9 cellular contexts compared by ENCODE assay signal in the genomic region with DNA sequence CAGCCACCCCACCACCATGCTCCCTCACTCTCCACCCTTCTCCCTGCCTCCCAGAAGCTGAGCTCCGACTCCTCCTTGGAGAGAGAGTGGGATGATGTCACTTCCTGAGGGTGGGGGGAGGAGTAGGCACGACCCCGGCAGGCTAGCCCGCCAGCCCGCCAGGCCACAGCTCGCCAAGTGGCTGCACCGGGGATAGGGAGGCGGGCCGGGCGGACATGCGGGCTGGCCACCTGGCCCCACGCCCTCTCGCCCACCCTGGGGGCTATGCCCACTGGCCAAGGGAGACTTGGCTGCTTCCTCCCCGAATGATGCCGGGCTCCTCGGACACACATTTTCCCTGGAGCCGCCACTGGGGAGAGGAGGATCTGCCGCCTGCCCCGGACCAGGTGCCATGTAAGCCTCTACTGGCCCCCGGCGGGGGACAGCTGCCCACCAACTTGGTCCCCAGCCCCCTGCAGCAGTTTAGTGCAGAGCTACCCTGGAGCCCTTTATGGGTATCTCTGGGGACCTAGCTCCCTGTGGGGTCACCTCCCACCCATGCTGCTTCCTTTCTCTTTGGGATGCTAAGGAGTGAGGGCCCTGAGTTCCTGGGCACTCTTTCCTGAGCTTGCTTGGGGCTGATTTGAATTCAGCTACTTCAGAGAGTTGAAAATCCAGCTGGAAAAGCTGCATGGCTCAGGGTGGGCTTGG. TPM values are rescaled to one million over a fixed set of nuclear protein-coding genes. Genes with fewer than 3 reads are reported as not detected.
A peak's percentile ranks its signal among the peaks of the same experiment; 100 is the strongest.
DNase-seq lines count a peak whose midpoint lies in the region; ATAC-seq and TF ChIP-seq lines count a peak whose summit lies in the region.
"Had no signal": no experiment of that assay in that cellular context is flagged by ENCODE, and none has a peak within 500 bp of the region (broad histone marks: within the 10 kb centered on the region; RNA-seq: fewer than 3 reads in every experiment).

No MANE protein-coding gene starts in this region.

- H3K36me3 ChIP-seq in uterus, result no peaks in the 10 kb centered on the region

- ATAC-seq in GM19324 (IDR thresholded peaks at IDR 0.05; ENCODE audit: low FRiP score, unreplicated experiment) (no peak), GM21619 (IDR thresholded peaks at IDR 0.05; ENCODE audit: unreplicated experiment) (no peak), GM21786 (IDR thresholded peaks at IDR 0.05; ENCODE audit: unreplicated experiment) (no peak)

- TF ChIP-seq CTCF in epithelial cell of esophagus (IDR thresholded peaks at IDR 0.05; ENCODE audit: insufficient read depth, low read depth, low read length, missing control alignments) (no peak), uterus (IDR thresholded peaks at IDR 0.05) (no peak)

- TF ChIP-seq POLR2A in uterus (IDR thresholded peaks at IDR 0.05), result peak in 1 of 2 donors; percentile 25

- no peaks in the 10 kb centered on the region for H3K9me3 ChIP-seq in uterus

- H3K4me3 ChIP-seq in epithelial cell of esophagus (ENCODE audit: low read length), result no peak overlapping the region
- peak overlapping the region; percentile 37 to 46 for H3K4me3 ChIP-seq in uterus

- DNase-seq in NCI-H2227 treated with DMSO at 0.1 percent for 48 hours (lab: John Stamatoyannopoulos, UW) (peak; percentile 42), epithelial cell of esophagus (ENCODE audit: low read depth) (peak; percentile 31), middle frontal gyrus (ENCODE audit: extremely low spot score, low spot score) (peak; percentile 21), uterus (peak; percentile 78 to 82)
- DNase-seq: activated effector memory CD4-positive, alpha-beta T cell treated with anti-CD3 and anti-CD28 coated beads, Interleukin-2, amount 50 U/mL, for 16 hours; NCI-H526 treated with DMSO at 0.1 percent for 48 hours had no signal

- H3K4me1 ChIP-seq in uterus, result peaks cover 0 to 9% of the 10 kb centered on the region in 2 donors

- peak overlapping the region; percentile 64 to 83 for H3K27ac ChIP-seq in uterus

- intact Hi-C loops in uterus (cut with DNase I; ENCODE audit: low total_unique reads), result no loop called here

- H3K27me3 ChIP-seq in uterus, result no peaks in the 10 kb centered on the region

RNA-seq across cellular contexts. Expression of a gene that starts 33.7 kb away (rescaled TPM):
- 100 to 1,000 TPM in 1 of 4 donors, 10 to 100 TPM in 2, 1 to 10 TPM in 1; 6.4 to 106 (median 12.7) TPM for total RNA-seq in uterus

RNA-seq across cellular contexts. Expression of a gene that starts 38.6 kb away (rescaled TPM):
- total RNA-seq in uterus, result 1 to 10 TPM in 2 of 4 donors, under 1 TPM in 2; 0.29 to 5.4 (median 1.9) TPM

Comparison
In these comparisons a context has a peak if more than half of its experiments do, and no peak if none do; other contexts are left out.
1. DNase-seq: peak in every context shown above with its lines; median percentile 80 in uterus; 42 in NCI-H2227 treated with DMSO at 0.1 percent for 48 hours; 31 in epithelial cell of esophagus; 21 in middle frontal gyrus.